Comparison of ENCODE assay signal across 8 cellular contexts in the genomic region with DNA sequence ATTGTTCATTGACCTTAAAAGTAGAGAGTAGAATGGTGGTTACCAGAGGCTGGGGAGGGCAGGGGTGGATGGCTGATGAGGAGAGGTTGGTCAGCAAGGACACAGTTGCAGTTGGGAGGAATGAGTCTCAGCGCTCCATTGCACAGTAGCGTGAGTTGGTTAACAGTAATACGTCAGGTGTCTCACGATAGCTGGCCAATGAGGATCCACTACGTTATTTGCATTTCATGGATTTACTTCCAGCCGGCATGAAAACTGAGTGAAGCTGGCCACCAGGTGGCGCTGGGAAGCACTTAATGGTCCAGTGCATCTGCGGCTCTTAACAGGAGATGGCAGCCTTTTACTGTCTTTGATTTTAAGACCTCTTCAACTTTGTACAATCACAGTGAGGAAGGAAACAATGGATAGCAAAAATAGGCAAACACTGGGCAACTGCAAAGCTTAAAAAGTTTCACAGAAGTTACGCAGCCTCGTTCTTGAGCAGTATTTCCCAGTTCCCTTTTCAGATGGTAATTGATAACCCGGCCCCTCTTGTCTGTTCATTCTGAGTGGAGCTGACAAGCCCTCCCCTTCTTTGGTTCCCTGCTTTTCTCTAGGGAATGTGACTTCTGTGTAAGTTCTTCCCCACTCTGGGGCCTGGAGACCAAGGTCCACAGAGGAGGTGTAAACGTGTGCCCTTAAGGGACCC. TPM values are rescaled to one million over a fixed set of nuclear protein-coding genes. Genes with fewer than 3 reads are reported as not detected.
DNase-seq lines count a peak whose midpoint lies in the region; ATAC-seq lines count a peak whose summit lies in the region.

No MANE protein-coding gene starts in this region.

- no peaks in the 10 kb centered on the region for H3K36me3 ChIP-seq in BLaER1 treated with 17β-estradiol and CSF1 and Interleukin-3, amounts not matched to agents 10 nM and 100 nM

- peak overlapping the region; percentile 34 to 74 (median 63) for H3K4me2 ChIP-seq in BLaER1 treated with 17β-estradiol and CSF1 and Interleukin-3, amounts not matched to agents 10 nM and 100 nM

- peak overlapping the region in 10 of 11 experiments; percentile 8 to 69 (median 40); a peak in 16 of 22 replicates for H3K27ac ChIP-seq in BLaER1 treated with 17β-estradiol and CSF1 and Interleukin-3, amounts not matched to agents 10 nM and 100 nM

- H3K4me3 ChIP-seq in BLaER1 treated with 17β-estradiol and CSF1 and Interleukin-3, amounts not matched to agents 10 nM and 100 nM, result no peak overlapping the region; a peak in 1 of 20 replicates

- no peaks in the 10 kb centered on the region for H4K20me1 ChIP-seq in BLaER1 treated with 17β-estradiol and CSF1 and Interleukin-3, amounts not matched to agents 10 nM and 100 nM

- peaks cover 0 to 10% (median 7%) of the 10 kb centered on the region in 11 experiments; a peak in 8 of 22 replicates for H3K9me3 ChIP-seq in BLaER1 treated with 17β-estradiol and CSF1 and Interleukin-3, amounts not matched to agents 10 nM and 100 nM (replicated peaks in 1 of 11)

- no peaks in the 10 kb centered on the region for H3K27me3 ChIP-seq in BLaER1 treated with 17β-estradiol and CSF1 and Interleukin-3, amounts not matched to agents 10 nM and 100 nM

- peaks cover 12 to 36% (median 17%) of the 10 kb centered on the region in 10 experiments for H3K4me1 ChIP-seq in BLaER1 treated with 17β-estradiol and CSF1 and Interleukin-3, amounts not matched to agents 10 nM and 100 nM

- peak overlapping the region; percentile 1 to 58 (median 40); a peak in 18 of 22 replicates for H3K9ac ChIP-seq in BLaER1 treated with 17β-estradiol and CSF1 and Interleukin-3, amounts not matched to agents 10 nM and 100 nM

- DNase-seq in NCI-H460 (ENCODE audit: extremely low read depth, low read depth), result peak; percentile 95
- peak; percentile 87 for DNase-seq in cerebellar cortex (ENCODE audit: low spot score)
- DNase-seq in kidney tubule cell (ENCODE audit: low spot score), result peak; percentile 95
- peak; percentile 83 to 89 for DNase-seq in stimulated activated CD4-positive, alpha-beta T cell treated with anti-CD3 and anti-CD28 coated beads, Interleukin-2, amount 100 ng/mL, for 48 hours

- ATAC-seq in GM19328 (IDR thresholded peaks at IDR 0.05; ENCODE audit: unreplicated experiment) (peak; percentile 91), HG03439 (IDR thresholded peaks at IDR 0.05; ENCODE audit: unreplicated experiment) (peak; percentile 87)
- ATAC-seq in activated CD4-positive, CD25-positive, alpha-beta regulatory T cell treated with anti-CD3 and anti-CD28 coated beads, Interleukin-2, amount 50 U/mL, for 24 hours, result peak; percentile 85 to 87

RNA-seq across cellular contexts. Expression of gene AKR1E2, which starts 23.7 kb away (rescaled TPM):
- total RNA-seq in NCI-H460 (2014; rRNA removed; shearing (Covaris generic)), result 0.32 TPM in 1 of 2 replicates, not detected in the other
- polyA plus RNA-seq in NCI-H460 (2014; cell fraction: nucleus; rRNA removed), result 1.6 TPM in 1 of 2 replicates, not detected in the other
